16 cellular contexts compared by ENCODE assay signal in genomic region chr4:143391261-143391660, GRCh38. TPM values are rescaled to one million over a fixed set of nuclear protein-coding genes. Genes with fewer than 3 reads are reported as not detected.
A peak's percentile ranks its signal among the peaks of the same experiment; 100 is the strongest.
DNase-seq lines count a peak whose midpoint lies in the region; ATAC-seq and TF ChIP-seq lines count a peak whose summit lies in the region.
"Had no signal": no experiment of that assay in that cellular context is flagged by ENCODE, and none has a peak within 500 bp of the region (broad histone marks: within the 10 kb centered on the region; RNA-seq: fewer than 3 reads in every experiment).

No MANE protein-coding gene starts in this region.

- H3K23ac ChIP-seq in IMR-90 (ENCODE audit: low read depth, low read length): no peak overlapping the region

- H2BK20ac ChIP-seq in IMR-90 (ENCODE audit: low read depth, low read length): 0 out of 2 replicates have a peak overlapping the region, but pooled peaks have one; percentile 9

- peak overlapping the region; percentile 6 to 18 (median 8) for H3K27ac Mint-ChIP-seq in nephron
- H3K27ac Mint-ChIP-seq: activated T-helper 17 cell treated with anti-CD3 and anti-CD28 coated beads, Interleukin-2, amount 50 U/mL, for 72 hours; CD8-positive, alpha-beta memory T cell had no signal

- no TSS peak for BruUV-seq in A673 (replicated peaks; lab: Mats Ljungman, UMichigan)
- no TSS peak for BruUV-seq in IMR-90 (replicated peaks; lab: Mats Ljungman, UMichigan)

- H4K20me1 ChIP-seq in IMR-90 (ENCODE audit: insufficient read depth, low read length): no peaks in the 10 kb centered on the region

- no peak overlapping the region for H4K91ac ChIP-seq in IMR-90 (ENCODE audit: insufficient read depth, low read depth, low read length)

- H3K4me3 Mint-ChIP-seq in nephron: peak overlapping the region in 1 of 3 experiments; percentile 24
- H3K4me3 Mint-ChIP-seq: activated T-helper 17 cell treated with anti-CD3 and anti-CD28 coated beads, Interleukin-2, amount 50 U/mL, for 72 hours; CD8-positive, alpha-beta memory T cell had no signal

- peaks cover 36% of the 10 kb centered on the region for H3K4me1 ChIP-seq in A673 (ENCODE audit: insufficient read depth, low read length, poor library complexity, severe bottlenecking)
- H3K4me1 ChIP-seq in IMR-90 (ENCODE audit: control insufficient read depth, insufficient read depth, low read length): peaks cover 22% of the 10 kb centered on the region

- peak overlapping the region; percentile 33; the same call in 1 of the 3 replicates for H2BK15ac ChIP-seq in IMR-90 (ENCODE audit: low read depth, low read length)

- 100% methylated on average over 1 of the region's 3 CpGs; no CpG with 5 or more reads in 1 of the 2 experiments for WGBS in IMR-90 (ENCODE audit: extremely low coverage in 2 of 2, insufficient read length in 1 of 2), 2 experiments

- peak; percentile 46 for DNase-seq in A673 (ENCODE audit: low spot score)
- no peak for DNase-seq in IMR-90
- no peak for DNase-seq in coronary artery (ENCODE audit: low spot score)
- DNase-seq in NCI-H1930 (lab: John Stamatoyannopoulos, UW): no peak
- DNase-seq in NOMO-1 (lab: John Stamatoyannopoulos, UW; ENCODE audit: unreplicated experiment in 2 of 2): no peak
- DNase-seq in HK-2 (ENCODE audit: unreplicated experiment): no peak
- DNase-seq: activated CD8-positive, alpha-beta memory T cell treated with anti-CD3 and anti-CD28 coated beads for 24 hours; CD8-positive, alpha-beta memory T cell; NCI-H146; stomach; T-helper 1 cell had no signal

- no peak overlapping the region for H3K27ac ChIP-seq in A673 (ENCODE audit: low read depth, low read length, poor library complexity, severe bottlenecking)
- H3K27ac ChIP-seq in IMR-90 (ENCODE audit: insufficient read depth, low read length): peak overlapping the region; percentile 22; the same call in 1 of the 2 replicates
- peak overlapping the region; percentile 20 to 57 for H3K27ac ChIP-seq in coronary artery
- H3K27ac ChIP-seq: VCaP had no signal

- no peak overlapping the region for H2AFZ ChIP-seq in IMR-90 (replicated peaks; ENCODE audit: low read length, poor library complexity)

- no peak overlapping the region for H2AK9ac ChIP-seq in IMR-90 (replicated peaks; ENCODE audit: low read depth, low read length, poor library complexity)

- in situ Hi-C loops in IMR-90 (cut with MboI; ENCODE audit: low sequenced_read_pairs): no loop called here

- H4K5ac ChIP-seq in IMR-90 (ENCODE audit: low read depth, low read length): peak overlapping the region; percentile 52; the same call in 1 of the 2 replicates

- H3K4me1 Mint-ChIP-seq in nephron: peaks cover 58% of the 10 kb centered on the region
- H3K4me1 Mint-ChIP-seq: activated T-helper 17 cell treated with anti-CD3 and anti-CD28 coated beads, Interleukin-2, amount 50 U/mL, for 72 hours; CD8-positive, alpha-beta memory T cell had no signal

- no peak overlapping the region for H2AK5ac ChIP-seq in IMR-90 (ENCODE audit: low read depth, low read length)

- peak overlapping the region; percentile 18 for H2BK5ac ChIP-seq in IMR-90 (ENCODE audit: low read depth, low read length, poor library complexity, severe bottlenecking)

- intact Hi-C loops in A673 (cut with micrococcal nuclease; ENCODE audit: unreplicated experiment): no loop called here
- intact Hi-C loops in IMR-90 (cut with micrococcal nuclease): no loop called here

- peak overlapping the region; percentile 60; the same call in 1 of the 2 replicates for H3K14ac ChIP-seq in IMR-90 (replicated peaks; ENCODE audit: low read depth, low read length)

- peaks cover 31 to 55% of the 10 kb centered on the region in 2 experiments for H3K79me1 ChIP-seq in IMR-90 (ENCODE audit: low read depth in 1 of 2, low read length in 2 of 2)

- H3K9me3 Mint-ChIP-seq in nephron: no peaks in the 10 kb centered on the region
- H3K9me3 Mint-ChIP-seq: activated T-helper 17 cell treated with anti-CD3 and anti-CD28 coated beads, Interleukin-2, amount 50 U/mL, for 72 hours; CD8-positive, alpha-beta memory T cell had no signal

- peaks cover 12% of the 10 kb centered on the region for H3K9me1 ChIP-seq in IMR-90 (ENCODE audit: insufficient read depth, low read length)

- dilution Hi-C loops in IMR-90 (cut with HindIII; ENCODE audit: low sequenced_read_pairs, unreplicated experiment): no loop called here

- H2BK120ac ChIP-seq in IMR-90 (ENCODE audit: low read depth, low read length): peak overlapping the region; percentile 61

- TF ChIP-seq POLR2A in IMR-90 (IDR thresholded peaks at IDR 0.05; ENCODE audit: low read depth, low read length): no peak

- no peak overlapping the region for H3K9ac ChIP-seq in IMR-90 (ENCODE audit: low read depth, low read length)

- no peaks in the 10 kb centered on the region for H3K27me3 Mint-ChIP-seq in nephron (ENCODE audit: low read depth)

- H3K56ac ChIP-seq in IMR-90 (ENCODE audit: extremely low read depth, insufficient read depth, low read length): no peak overlapping the region

- POLR2A ChIA-PET in A673 (lab: Charles Lee; ENCODE audit: low non-redundant PET) (no interaction called here), IMR-90 (lab: Charles Lee; ENCODE audit: unreplicated experiment) (interaction anchor here (0.7 kb wide), 1 partner anchor 69 kb away, joined by 22 read pairs; no protein-coding TSS in a partner anchor)

- TF ChIP-seq CTCF in A673 (conservative IDR thresholded peaks at IDR 0.05; ENCODE audit: low read depth, low read length) (no peak), IMR-90 (conservative IDR thresholded peaks at IDR 0.05; ENCODE audit: low read depth, low read length) (no peak), coronary artery (IDR thresholded peaks at IDR 0.05) (no peak), nephron (IDR thresholded peaks at IDR 0.05; ENCODE audit: unreplicated experiment in 3 of 3) (no peak)

- peak overlapping the region; percentile 8 for H3K18ac ChIP-seq in IMR-90 (ENCODE audit: low read depth, low read length)

- no peaks in the 10 kb centered on the region for H3K36me3 Mint-ChIP-seq in nephron (ENCODE audit: low read depth)
- H3K36me3 Mint-ChIP-seq: CD8-positive, alpha-beta memory T cell had no signal

- 0 out of 4 replicates have a peak overlapping the region, but pooled peaks of 1 of the 2 experiments have one; percentile 2 for H4K8ac ChIP-seq in IMR-90 (ENCODE audit: low read depth in 2 of 2, low read length in 2 of 2)

- no peaks in the 10 kb centered on the region for H3K27me3 ChIP-seq in A673 (replicated peaks; ENCODE audit: insufficient read depth, low read depth, low read length, poor library complexity)
- H3K27me3 ChIP-seq in IMR-90 (ENCODE audit: control insufficient read depth, insufficient read depth, low read length): no peaks in the 10 kb centered on the region
- H3K27me3 ChIP-seq: stomach had no signal

- H3K4ac ChIP-seq in IMR-90 (ENCODE audit: low read depth, low read length): peak overlapping the region; percentile 5; the same call in 1 of the 2 replicates

- ATAC-seq in IMR-90 (ENCODE audit: low read depth) (no peak), GM18861 (IDR thresholded peaks at IDR 0.05; ENCODE audit: unreplicated experiment) (no peak)
- ATAC-seq: activated T-helper 17 cell treated with anti-CD3 and anti-CD28 coated beads, Interleukin-2, amount 50 U/mL, for 72 hours had no signal

- CTCF ChIA-PET in A673 (lab: Charles Lee): no interaction called here
- CTCF ChIA-PET in IMR-90 (lab: Yijun Ruan, JAX): interaction anchor here (0.8 to 1.8 kb wide), 2 partner anchors 16 to 33 kb away, joined by 3 to 5 read pairs; no protein-coding TSS in a partner anchor

- no peak for TF ChIP-seq RAD21 in IMR-90 (IDR thresholded peaks at IDR 0.05; ENCODE audit: low read length)

- H3K36me3 ChIP-seq in A673 (ENCODE audit: insufficient read depth, low read length, poor library complexity, severe bottlenecking) (no peaks in the 10 kb centered on the region), IMR-90 (ENCODE audit: control insufficient read depth, insufficient read depth, low read length) (no peaks in the 10 kb centered on the region)
- H3K36me3 ChIP-seq: stomach had no signal

- H3K4me2 ChIP-seq in IMR-90 (ENCODE audit: low read depth, low read length): no peak overlapping the region

- H3K9me3 ChIP-seq in A673 (ENCODE audit: low read depth, low read length, poor library complexity, severe bottlenecking) (no peaks in the 10 kb centered on the region), IMR-90 (ENCODE audit: control insufficient read depth, insufficient read depth, low read length) (no peaks in the 10 kb centered on the region)
- H3K9me3 ChIP-seq: stomach had no signal

- H3K4me3 ChIP-seq in A673 (ENCODE audit: low read depth, low read length, poor library complexity, severe bottlenecking) (no peak overlapping the region), IMR-90 (ENCODE audit: insufficient read depth, low read depth, low read length) (no peak overlapping the region), coronary artery (no peak overlapping the region)
- H3K4me3 ChIP-seq: lung, stomach had no signal

TF ChIP-seq in IMR-90, 13 proteins besides CTCF, POLR2A, EP300 and RAD21:
- no peak for TF ChIP-seq MAZ (IDR thresholded peaks at IDR 0.05; ENCODE audit: borderline replicate concordance, low read depth, low read length)
- no peak for TF ChIP-seq FOS (IDR thresholded peaks at IDR 0.05; ENCODE audit: low read depth, low read length)

RNA-seq across cellular contexts. Expression of gene GAB1, which starts 54.6 kb away (rescaled TPM):
- total RNA-seq in A673 (2021) (27.6 and 32.8 TPM in 2 replicates), IMR-90 (2012; rRNA removed) (8.9 and 12.0 TPM in 2 replicates)
- 2.8 and 3.4 TPM in 2 replicates for polyA plus RNA-seq in IMR-90 (2012; rRNA removed)
- 1.5 and 1.9 TPM in 2 replicates for polyA plus RNA-seq in IMR-90 (2012; cell fraction: cytosol; rRNA removed)
- polyA plus RNA-seq in IMR-90 (2012; cell fraction: nucleus; rRNA removed; ENCODE audit: low replicate concordance): 1.5 and 12.0 TPM in 2 replicates
